In genomic region chr3:40718681-40719080, GRCh38 we compare ENCODE assay signal across 12 cellular contexts.
A peak's percentile ranks its signal among the peaks of the same experiment; 100 is the strongest.
DNase-seq lines count a peak whose midpoint lies in the region; ATAC-seq and TF ChIP-seq lines count a peak whose summit lies in the region.
"Had no signal": no experiment of that assay in that cellular context is flagged by ENCODE, and none has a peak within 500 bp of the region (broad histone marks: within the 10 kb centered on the region; RNA-seq: fewer than 3 reads in every experiment).

No MANE protein-coding gene starts in this region.

- H3K4me2 ChIP-seq in mesenchymal stem cell (ENCODE audit: low read length, poor library complexity, severe bottlenecking) = no peak overlapping the region

- no peak overlapping the region for H2BK15ac ChIP-seq in mesenchymal stem cell (ENCODE audit: low read depth, poor library complexity, severe bottlenecking)

- H3K4me3 ChIP-seq in NB4 (ENCODE audit: low read depth, low read length) (no peak overlapping the region), transverse colon (no peak overlapping the region), mesenchymal stem cell (ENCODE audit: insufficient read depth in 1 of 2, low read depth in 1 of 2, low read length in 2 of 2) (no peak overlapping the region)
- H3K4me3 ChIP-seq: heart left ventricle had no signal

- TF ChIP-seq EP300 in transverse colon (IDR thresholded peaks at IDR 0.05; ENCODE audit: low read depth) = no peak

- peaks cover 33% of the 10 kb centered on the region for H3K4me1 Mint-ChIP-seq in CD14-positive monocyte

- H3K27me3 Mint-ChIP-seq in CD14-positive monocyte (ENCODE audit: low read depth in 3 of 3) = peaks cover 0 to 4% (median 4%) of the 10 kb centered on the region in 3 donors
- H3K27me3 Mint-ChIP-seq: brain had no signal

- WGBS in transverse colon (ENCODE audit: low coverage in 1 of 2), 2 donors = 71% methylated on average over 1 of the region's 1 CpG; no CpG with 5 or more reads in 1 of the 2 donors
- WGBS in mesenchymal stem cell = no CpG with 5 or more reads among the region's 1 CpG

- no peak overlapping the region for H3K4ac ChIP-seq in mesenchymal stem cell (ENCODE audit: low read depth in 1 of 2, low read length in 2 of 2)

- TF ChIP-seq CTCF in CD14-positive monocyte (IDR thresholded peaks at IDR 0.05) (no peak), NB4 (IDR thresholded peaks at IDR 0.05; ENCODE audit: low read depth, low read length) (no peak), transverse colon (IDR thresholded peaks at IDR 0.05) (no peak)

- no peak overlapping the region for H2BK120ac ChIP-seq in mesenchymal stem cell (ENCODE audit: low read depth, low read length)

- no peak overlapping the region for H2AK5ac ChIP-seq in mesenchymal stem cell (ENCODE audit: low read length, severe bottlenecking)

- intact Hi-C loops in CD14-positive monocyte (cut with micrococcal nuclease) = no loop called here
- intact Hi-C loops in transverse colon (cut with DNase I; ENCODE audit: low total_unique reads) = no loop called here

- no peak overlapping the region for H4K91ac ChIP-seq in mesenchymal stem cell (ENCODE audit: low read length)

- H3K36me3 ChIP-seq in transverse colon = no peaks in the 10 kb centered on the region
- H3K36me3 ChIP-seq in mesenchymal stem cell (ENCODE audit: control insufficient read depth in 1 of 2, insufficient read depth in 2 of 2, low read depth in 1 of 2, low read length in 2 of 2) = no peaks in the 10 kb centered on the region
- H3K36me3 ChIP-seq: heart left ventricle had no signal

- no peaks in the 10 kb centered on the region for H3K79me1 ChIP-seq in mesenchymal stem cell (replicated peaks; ENCODE audit: low read length, poor library complexity, severe bottlenecking)

- no peak overlapping the region for H3K9ac ChIP-seq in mesenchymal stem cell (ENCODE audit: low read length)

- H3K27me3 ChIP-seq in transverse colon = no peaks in the 10 kb centered on the region
- peaks cover 0 to 7% of the 10 kb centered on the region in 2 experiments for H3K27me3 ChIP-seq in mesenchymal stem cell (ENCODE audit: control insufficient read depth in 1 of 2, insufficient read depth in 1 of 2, low read length in 2 of 2)
- H3K27me3 ChIP-seq: heart left ventricle had no signal

- peak; percentile 84 for ATAC-seq in GM19328 (IDR thresholded peaks at IDR 0.05; ENCODE audit: unreplicated experiment)
- ATAC-seq in HG02970 (IDR thresholded peaks at IDR 0.05; ENCODE audit: low FRiP score, unreplicated experiment) = peak; percentile 89
- ATAC-seq: heart left ventricle had no signal

- no peak overlapping the region for H3K18ac ChIP-seq in mesenchymal stem cell (ENCODE audit: low read depth in 1 of 2, low read length in 2 of 2)

- no peak overlapping the region for H2AFZ ChIP-seq in mesenchymal stem cell (ENCODE audit: low read depth, low read length)

- H3K14ac ChIP-seq in mesenchymal stem cell (ENCODE audit: low read length in 2 of 2) = no peak overlapping the region

- no peak overlapping the region for H4K8ac ChIP-seq in mesenchymal stem cell (ENCODE audit: low read length)

- peaks cover 0 to 2% (median 0%) of the 10 kb centered on the region in 7 donors for H3K9me3 Mint-ChIP-seq in CD14-positive monocyte
- H3K9me3 Mint-ChIP-seq: brain had no signal

- H3K4me1 ChIP-seq in transverse colon (peaks cover 0 to 7% (median 0%) of the 10 kb centered on the region in 4 donors), mesenchymal stem cell (ENCODE audit: control insufficient read depth, insufficient read depth, low read depth, low read length) (no peaks in the 10 kb centered on the region)

- no peak overlapping the region for H3K4me3 Mint-ChIP-seq in CD14-positive monocyte
- H3K4me3 Mint-ChIP-seq: brain had no signal

- TF ChIP-seq POLR2A in NB4 (IDR thresholded peaks at IDR 0.05; ENCODE audit: extremely low read depth, insufficient read length) (no peak), transverse colon (IDR thresholded peaks at IDR 0.05) (no peak)

- H3K36me3 Mint-ChIP-seq in CD14-positive monocyte = no peaks in the 10 kb centered on the region
- H3K36me3 Mint-ChIP-seq: brain had no signal

- no peak overlapping the region for H3K23ac ChIP-seq in mesenchymal stem cell (ENCODE audit: low read length in 2 of 2)

- H2BK5ac ChIP-seq in mesenchymal stem cell (ENCODE audit: low read depth, low read length, poor library complexity, severe bottlenecking) = no peak overlapping the region

- H3K27ac ChIP-seq in transverse colon (no peak overlapping the region), mesenchymal stem cell (ENCODE audit: low read length, poor library complexity, severe bottlenecking) (no peak overlapping the region)
- H3K27ac ChIP-seq: heart left ventricle had no signal

- H3K9me3 ChIP-seq in transverse colon (no peaks in the 10 kb centered on the region), mesenchymal stem cell (ENCODE audit: control insufficient read depth, low read length) (no peaks in the 10 kb centered on the region)
- H3K9me3 ChIP-seq: heart left ventricle had no signal

- DNase-seq in CD14-positive monocyte (ENCODE audit: low spot score) (no peak), NB4 (ENCODE audit: low read depth) (peak; percentile 41), transverse colon (no peak), amniotic stem cell (lab: John Stamatoyannopoulos, UW) (no peak), T1000 (lab: John Stamatoyannopoulos, UW) (no peak), mesenchymal stem cell (no peak)
- DNase-seq: activated CD4-positive, CD25-positive, alpha-beta regulatory T cell; heart left ventricle; NCI-H226 had no signal

- H3K27ac Mint-ChIP-seq in CD14-positive monocyte = peak overlapping the region; percentile 74 to 93 (median 88)
- H3K27ac Mint-ChIP-seq: brain had no signal

- in situ Hi-C loops in transverse colon (cut with MboI; ENCODE audit: low pct_ligation_motif_present in 1 of 4, low pct_unique_long_range_greater_than_20kb in 1 of 4, low sequenced_read_pairs in 3 of 4) = no loop called here

- no peak overlapping the region for H2BK12ac ChIP-seq in mesenchymal stem cell (ENCODE audit: low read length in 2 of 2)
